ENCODE assay signal across 9 cellular contexts in genomic region chr3:12679468-12679867, GRCh38. TPM values are rescaled to one million over a fixed set of nuclear protein-coding genes. Genes with fewer than 3 reads are reported as not detected.
DNase-seq lines count a peak whose midpoint lies in the region; ATAC-seq and TF ChIP-seq lines count a peak whose summit lies in the region.
"Had no signal": no experiment of that assay in that cellular context is flagged by ENCODE, and none has a peak within 500 bp of the region (broad histone marks: within the 10 kb centered on the region; RNA-seq: fewer than 3 reads in every experiment).

No MANE protein-coding gene starts in this region.

- no peak overlapping the region for H4K91ac ChIP-seq in IMR-90 (ENCODE audit: insufficient read depth, low read depth, low read length)

- CTCF ChIA-PET in IMR-90 (lab: Yijun Ruan, JAX), result no interaction called here

- H3K4me3 ChIP-seq in IMR-90 (ENCODE audit: insufficient read depth, low read depth, low read length) (no peak overlapping the region), mucosa of descending colon (no peak overlapping the region)

- H2AFZ ChIP-seq in IMR-90 (replicated peaks; ENCODE audit: low read length, poor library complexity), result no peak overlapping the region

- H3K18ac ChIP-seq in IMR-90 (ENCODE audit: low read depth, low read length), result no peak overlapping the region

- H3K36me3 ChIP-seq in IMR-90 (ENCODE audit: control insufficient read depth, insufficient read depth, low read length) (no peaks in the 10 kb centered on the region), mucosa of descending colon (ENCODE audit: low read depth) (no peaks in the 10 kb centered on the region)

- no peak overlapping the region for H2BK15ac ChIP-seq in IMR-90 (ENCODE audit: low read depth, low read length)

- no peak overlapping the region for H2BK120ac ChIP-seq in IMR-90 (ENCODE audit: low read depth, low read length)

- no peak overlapping the region for H4K5ac ChIP-seq in IMR-90 (ENCODE audit: low read depth, low read length)

- TF ChIP-seq RAD21 in IMR-90 (IDR thresholded peaks at IDR 0.05; ENCODE audit: low read length), result no peak

- DNase-seq in AG09319 (ENCODE audit: extremely low read depth, low read depth), result peak; percentile 46
- peak; percentile 94 for DNase-seq in IMR-90
- DNase-seq in amniotic stem cell (lab: John Stamatoyannopoulos, UW), result peak; percentile 77
- peak; percentile 91 for DNase-seq in iris pigment epithelial cell (ENCODE audit: low read depth)
- DNase-seq in T-helper 1 cell, result no peak
- DNase-seq in mucosa of descending colon, result no peak
- no peak for DNase-seq in DMS79 treated with DMSO at 0.1 percent for 48 hours (lab: John Stamatoyannopoulos, UW)
- no peak for DNase-seq in NCI-H1694 treated with DMSO at 0.1 percent for 48 hours (lab: John Stamatoyannopoulos, UW)
- DNase-seq: NCI-H2107 had no signal

- no peak overlapping the region for H3K14ac ChIP-seq in IMR-90 (replicated peaks; ENCODE audit: low read depth, low read length)

- H3K56ac ChIP-seq in IMR-90 (ENCODE audit: extremely low read depth, insufficient read depth, low read length), result no peak overlapping the region

- TF ChIP-seq POLR2A in IMR-90 (IDR thresholded peaks at IDR 0.05; ENCODE audit: low read depth, low read length), result no peak

- 14% methylated on average over 1 of the region's 6 CpGs; no CpG with 5 or more reads in 1 of the 2 experiments for WGBS in IMR-90 (ENCODE audit: extremely low coverage in 2 of 2, insufficient read length in 1 of 2), 2 experiments

- intact Hi-C loops in IMR-90 (cut with micrococcal nuclease), result no loop called here
- intact Hi-C loops in mucosa of descending colon (cut with DNase I, micrococcal nuclease), result no loop called here

- BruUV-seq in IMR-90 (replicated peaks; lab: Mats Ljungman, UMichigan), result no TSS peak

- H3K9ac ChIP-seq in IMR-90 (ENCODE audit: low read depth, low read length), result no peak overlapping the region

- in situ Hi-C loops in IMR-90 (cut with MboI; ENCODE audit: low sequenced_read_pairs), result no loop called here

- peaks cover 5% of the 10 kb centered on the region; the same call in 1 of the 2 replicates for H3K9me1 ChIP-seq in IMR-90 (ENCODE audit: insufficient read depth, low read length)

- no peaks in the 10 kb centered on the region for H3K27me3 ChIP-seq in IMR-90 (ENCODE audit: control insufficient read depth, insufficient read depth, low read length)

- POLR2A ChIA-PET in IMR-90 (lab: Charles Lee; ENCODE audit: unreplicated experiment), result no interaction called here

- dilution Hi-C loops in IMR-90 (cut with HindIII; ENCODE audit: low sequenced_read_pairs, unreplicated experiment), result no loop called here

- TF ChIP-seq CTCF in AG09319 (IDR thresholded peaks at IDR 0.05; ENCODE audit: low read depth, low read length) (no peak), IMR-90 (conservative IDR thresholded peaks at IDR 0.05; ENCODE audit: low read depth, low read length) (no peak), mucosa of descending colon (IDR thresholded peaks at IDR 0.05) (no peak)

- peaks cover 6% of the 10 kb centered on the region for H3K4me1 ChIP-seq in IMR-90 (ENCODE audit: control insufficient read depth, insufficient read depth, low read length)
- no peaks in the 10 kb centered on the region for H3K4me1 ChIP-seq in mucosa of descending colon (ENCODE audit: low read depth)

- H2BK20ac ChIP-seq in IMR-90 (ENCODE audit: low read depth, low read length), result no peak overlapping the region

- no peaks in the 10 kb centered on the region; a peak in 1 of 4 replicates for H3K79me1 ChIP-seq in IMR-90 (ENCODE audit: low read depth in 1 of 2, low read length in 2 of 2)

- H2AK9ac ChIP-seq in IMR-90 (replicated peaks; ENCODE audit: low read depth, low read length, poor library complexity), result no peak overlapping the region

- no peak overlapping the region for H2AK5ac ChIP-seq in IMR-90 (ENCODE audit: low read depth, low read length)

- no peak overlapping the region for H4K8ac ChIP-seq in IMR-90 (ENCODE audit: low read depth in 2 of 2, low read length in 2 of 2)

- H4K20me1 ChIP-seq in IMR-90 (ENCODE audit: insufficient read depth, low read length), result no peaks in the 10 kb centered on the region

- H3K27ac ChIP-seq in IMR-90 (ENCODE audit: insufficient read depth, low read length), result no peak overlapping the region

- peak overlapping the region; percentile 18 for H2BK5ac ChIP-seq in IMR-90 (ENCODE audit: low read depth, low read length, poor library complexity, severe bottlenecking)

- peaks cover 2% of the 10 kb centered on the region; the same call in 1 of the 2 replicates for H3K9me3 ChIP-seq in IMR-90 (ENCODE audit: control insufficient read depth, insufficient read depth, low read length)
- no peaks in the 10 kb centered on the region for H3K9me3 ChIP-seq in mucosa of descending colon

- H3K4ac ChIP-seq in IMR-90 (ENCODE audit: low read depth, low read length), result no peak overlapping the region

- no peak overlapping the region for H3K4me2 ChIP-seq in IMR-90 (ENCODE audit: low read depth, low read length)

- H3K23ac ChIP-seq in IMR-90 (ENCODE audit: low read depth, low read length), result no peak overlapping the region

- ATAC-seq in IMR-90 (ENCODE audit: low read depth) (peak; percentile 92), mucosa of descending colon (no peak)

TF ChIP-seq in IMR-90, 13 proteins besides CTCF, POLR2A, EP300 and RAD21:
- TF ChIP-seq USF2 (IDR thresholded peaks at IDR 0.05; ENCODE audit: low read depth, low read length), result no peak
- peak; percentile 32 for TF ChIP-seq RCOR1 (IDR thresholded peaks at IDR 0.05; ENCODE audit: insufficient replicate concordance, low read length)
- TF ChIP-seq ELK1 (IDR thresholded peaks at IDR 0.05; ENCODE audit: borderline replicate concordance, low read depth, low read length), result no peak
- 0 out of 2 replicates have a peak, but pooled peaks have one; percentile 12 for TF ChIP-seq BHLHE40 (IDR thresholded peaks at IDR 0.05; ENCODE audit: low read depth, low read length)
- peak; percentile 81 for TF ChIP-seq CEBPB (IDR thresholded peaks at IDR 0.05; ENCODE audit: low read depth, low read length)
- TF ChIP-seq MAFK (IDR thresholded peaks at IDR 0.05; ENCODE audit: low read depth, low read length), result no peak
- 0 out of 2 replicates have a peak, but pooled peaks have one; percentile 15 for TF ChIP-seq SMC3 (IDR thresholded peaks at IDR 0.05; ENCODE audit: low read depth, low read length)
- no peak for TF ChIP-seq NFE2L2 (IDR thresholded peaks at IDR 0.05; ENCODE audit: low read depth, low read length)
- peak; percentile 40; the same call in 1 of the 2 replicates for TF ChIP-seq FOS (IDR thresholded peaks at IDR 0.05; ENCODE audit: low read depth, low read length)
- TF ChIP-seq CHD1 (IDR thresholded peaks at IDR 0.05; ENCODE audit: low read depth, low read length), result no peak

RNA-seq across cellular contexts. Expression of gene RAF1, which starts 15.6 kb away (rescaled TPM):
- 128 and 151 TPM in 2 replicates for total RNA-seq in IMR-90 (2012; rRNA removed)
- 101 and 115 TPM in 2 replicates for polyA plus RNA-seq in IMR-90 (2012; rRNA removed)
- polyA plus RNA-seq in IMR-90 (2012; cell fraction: cytosol; rRNA removed), result 38.5 and 44.5 TPM in 2 replicates
- polyA plus RNA-seq in IMR-90 (2012; cell fraction: nucleus; rRNA removed; ENCODE audit: low replicate concordance), result 102 and 261 TPM in 2 replicates
- total RNA-seq in mucosa of descending colon, result 10 to 100 TPM; 75.4 to 99.7 (median 76.9) TPM

Comparison
In these comparisons a context has a peak if more than half of its experiments do, and no peak if none do; other contexts are left out.
1. DNase-seq: peak in AG09319 (single experiment), IMR-90 (single experiment), amniotic stem cell (single experiment) and iris pigment epithelial cell (single experiment); none in T-helper 1 cell (0 of 5), mucosa of descending colon (0 of 3), DMS79 treated with DMSO at 0.1 percent for 48 hours (single experiment) and NCI-H1694 treated with DMSO at 0.1 percent for 48 hours (single experiment).